ENCODE assay signal across 3 cellular contexts in genomic region chr2:96153291-96153713, GRCh38.
TF ChIP-seq lines count a peak whose summit lies in the region.

No MANE protein-coding gene starts in this region.

TF ChIP-seq in SK-N-SH, 30 proteins besides CTCF, POLR2A, EP300 and RAD21:
- TF ChIP-seq, protein P1, sequence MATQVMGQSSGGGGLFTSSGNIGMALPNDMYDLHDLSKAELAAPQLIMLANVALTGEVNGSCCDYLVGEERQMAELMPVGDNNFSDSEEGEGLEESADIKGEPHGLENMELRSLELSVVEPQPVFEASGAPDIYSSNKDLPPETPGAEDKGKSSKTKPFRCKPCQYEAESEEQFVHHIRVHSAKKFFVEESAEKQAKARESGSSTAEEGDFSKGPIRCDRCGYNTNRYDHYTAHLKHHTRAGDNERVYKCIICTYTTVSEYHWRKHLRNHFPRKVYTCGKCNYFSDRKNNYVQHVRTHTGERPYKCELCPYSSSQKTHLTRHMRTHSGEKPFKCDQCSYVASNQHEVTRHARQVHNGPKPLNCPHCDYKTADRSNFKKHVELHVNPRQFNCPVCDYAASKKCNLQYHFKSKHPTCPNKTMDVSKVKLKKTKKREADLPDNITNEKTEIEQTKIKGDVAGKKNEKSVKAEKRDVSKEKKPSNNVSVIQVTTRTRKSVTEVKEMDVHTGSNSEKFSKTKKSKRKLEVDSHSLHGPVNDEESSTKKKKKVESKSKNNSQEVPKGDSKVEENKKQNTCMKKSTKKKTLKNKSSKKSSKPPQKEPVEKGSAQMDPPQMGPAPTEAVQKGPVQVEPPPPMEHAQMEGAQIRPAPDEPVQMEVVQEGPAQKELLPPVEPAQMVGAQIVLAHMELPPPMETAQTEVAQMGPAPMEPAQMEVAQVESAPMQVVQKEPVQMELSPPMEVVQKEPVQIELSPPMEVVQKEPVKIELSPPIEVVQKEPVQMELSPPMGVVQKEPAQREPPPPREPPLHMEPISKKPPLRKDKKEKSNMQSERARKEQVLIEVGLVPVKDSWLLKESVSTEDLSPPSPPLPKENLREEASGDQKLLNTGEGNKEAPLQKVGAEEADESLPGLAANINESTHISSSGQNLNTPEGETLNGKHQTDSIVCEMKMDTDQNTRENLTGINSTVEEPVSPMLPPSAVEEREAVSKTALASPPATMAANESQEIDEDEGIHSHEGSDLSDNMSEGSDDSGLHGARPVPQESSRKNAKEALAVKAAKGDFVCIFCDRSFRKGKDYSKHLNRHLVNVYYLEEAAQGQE (IDR thresholded peaks at IDR 0.05; ENCODE audit: low read depth, low read length), result no peak
TF ChIP-seq in SK-N-SH: peak in this region for 0.

TF ChIP-seq in SK-N-SH treated with all-trans-retinoic acid at 6 μM for 48 hours, 23 proteins besides CTCF, POLR2A, EP300 and RAD21:
- TF ChIP-seq POU6F1 (CRISPR knock-in tag; IDR thresholded peaks at IDR 0.05; ENCODE audit: borderline replicate concordance, low read depth), result no peak
- TF ChIP-seq, protein P2, sequence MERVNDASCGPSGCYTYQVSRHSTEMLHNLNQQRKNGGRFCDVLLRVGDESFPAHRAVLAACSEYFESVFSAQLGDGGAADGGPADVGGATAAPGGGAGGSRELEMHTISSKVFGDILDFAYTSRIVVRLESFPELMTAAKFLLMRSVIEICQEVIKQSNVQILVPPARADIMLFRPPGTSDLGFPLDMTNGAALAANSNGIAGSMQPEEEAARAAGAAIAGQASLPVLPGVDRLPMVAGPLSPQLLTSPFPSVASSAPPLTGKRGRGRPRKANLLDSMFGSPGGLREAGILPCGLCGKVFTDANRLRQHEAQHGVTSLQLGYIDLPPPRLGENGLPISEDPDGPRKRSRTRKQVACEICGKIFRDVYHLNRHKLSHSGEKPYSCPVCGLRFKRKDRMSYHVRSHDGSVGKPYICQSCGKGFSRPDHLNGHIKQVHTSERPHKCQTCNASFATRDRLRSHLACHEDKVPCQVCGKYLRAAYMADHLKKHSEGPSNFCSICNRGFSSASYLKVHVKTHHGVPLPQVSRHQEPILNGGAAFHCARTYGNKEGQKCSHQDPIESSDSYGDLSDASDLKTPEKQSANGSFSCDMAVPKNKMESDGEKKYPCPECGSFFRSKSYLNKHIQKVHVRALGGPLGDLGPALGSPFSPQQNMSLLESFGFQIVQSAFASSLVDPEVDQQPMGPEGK (CRISPR knock-in tag; IDR thresholded peaks at IDR 0.05; ENCODE audit: borderline replicate concordance), result no peak
- TF ChIP-seq TCF4 (CRISPR knock-in tag; IDR thresholded peaks at IDR 0.05; ENCODE audit: borderline replicate concordance), result no peak
- TF ChIP-seq GLIS3 (CRISPR knock-in tag; IDR thresholded peaks at IDR 0.05), result no peak
- TF ChIP-seq CSDC2 (CRISPR knock-in tag; IDR thresholded peaks at IDR 0.05), result no peak
- TF ChIP-seq ZFP30 (CRISPR knock-in tag; IDR thresholded peaks at IDR 0.05), result no peak
- TF ChIP-seq TOX (CRISPR knock-in tag; IDR thresholded peaks at IDR 0.05; ENCODE audit: borderline replicate concordance), result no peak

TF ChIP-seq in H1, 55 proteins besides CTCF, POLR2A, EP300 and RAD21:
- TF ChIP-seq BRCA1 (IDR thresholded peaks at IDR 0.05; ENCODE audit: low read depth, low read length) (no peak), RNF2 (IDR thresholded peaks at IDR 0.05; ENCODE audit: borderline replicate concordance, low read depth, low read length, missing control alignments, poor library complexity, severe bottlenecking) (no peak), RFX5 (IDR thresholded peaks at IDR 0.05; ENCODE audit: borderline replicate concordance, low read depth, low read length) (no peak)
